ENCODE assay signal across 9 cellular contexts in the genomic region with DNA sequence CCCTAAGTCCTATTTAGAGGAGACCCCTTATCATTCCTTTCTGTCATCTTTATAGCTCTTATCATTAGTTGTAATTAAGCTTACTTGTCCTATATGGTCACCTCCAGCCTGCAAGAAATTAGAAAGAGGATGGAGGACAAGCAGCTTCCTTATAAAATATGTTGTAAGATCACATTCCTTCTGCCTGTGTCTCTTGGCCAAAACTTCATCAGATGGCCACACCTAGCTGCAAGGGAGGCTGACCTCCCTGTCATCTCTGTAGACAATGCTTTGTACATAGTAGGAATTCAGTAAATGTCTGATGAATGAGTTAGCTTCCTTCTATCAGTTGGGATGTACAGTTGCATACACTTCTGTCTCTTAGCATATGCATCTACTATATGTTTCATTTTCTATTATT.
A peak's percentile ranks its signal among the peaks of the same experiment; 100 is the strongest.
DNase-seq lines count a peak whose midpoint lies in the region; TF ChIP-seq lines count a peak whose summit lies in the region.
"Had no signal": no experiment of that assay in that cellular context is flagged by ENCODE, and none has a peak within 500 bp of the region (broad histone marks: within the 10 kb centered on the region; RNA-seq: fewer than 3 reads in every experiment).

No MANE protein-coding gene starts in this region.

- H3K27ac ChIP-seq in duodenal mucosa (ENCODE audit: low read depth, low read length), result no peak overlapping the region
- H3K27ac ChIP-seq: colonic mucosa had no signal

- H3K27me3 Mint-ChIP-seq in nephron (ENCODE audit: low read depth), result no peaks in the 10 kb centered on the region

- no peaks in the 10 kb centered on the region for H3K27me3 ChIP-seq in duodenal mucosa (ENCODE audit: control insufficient read depth in 1 of 2, insufficient read depth in 2 of 2, low read length in 2 of 2)
- H3K27me3 ChIP-seq: colonic mucosa had no signal

- H3K36me3 Mint-ChIP-seq in nephron (ENCODE audit: low read depth), result peaks cover 57% of the 10 kb centered on the region

- H3K9me3 Mint-ChIP-seq in nephron, result peaks cover 4% of the 10 kb centered on the region

- peaks cover 0 to 14% of the 10 kb centered on the region in 2 donors for H3K9me3 ChIP-seq in duodenal mucosa (ENCODE audit: control insufficient read depth in 1 of 2, low read length in 2 of 2)
- H3K9me3 ChIP-seq: colonic mucosa had no signal

- H3K27ac Mint-ChIP-seq in nephron, result peak overlapping the region; percentile 69 to 90 (median 85)

- H3K4me1 ChIP-seq in duodenal mucosa (ENCODE audit: control insufficient read depth in 1 of 2, insufficient read depth in 2 of 2, low read length in 2 of 2), result peaks cover 10 to 17% of the 10 kb centered on the region in 2 donors

- TF ChIP-seq CTCF in nephron (IDR thresholded peaks at IDR 0.05; ENCODE audit: unreplicated experiment in 3 of 3), result no peak
- no peak for TF ChIP-seq CTCF in GM20000 (IDR thresholded peaks at IDR 0.05; ENCODE audit: extremely low read depth, missing control alignments)

- H3K4me1 Mint-ChIP-seq in nephron, result peaks cover 22% of the 10 kb centered on the region

- peak overlapping the region; percentile 14 to 91 for H3K4me3 ChIP-seq in duodenal mucosa (ENCODE audit: low read depth in 1 of 2, low read length in 2 of 2)

- DNase-seq in EH (ENCODE audit: low read depth) (peak; percentile 36), NCI-H226 (peak; percentile 22), HUDEP-2 (lab: John Stamatoyannopoulos, UW; ENCODE audit: unreplicated experiment in 76 of 76) (no peak), GM20000 (ENCODE audit: low spot score) (no peak), Kasumi-1 (lab: John Stamatoyannopoulos, UW) (no peak)
- DNase-seq: colonic mucosa, right cardiac atrium had no signal

- peaks cover 33 to 51% of the 10 kb centered on the region in 2 donors for H3K36me3 ChIP-seq in duodenal mucosa (ENCODE audit: control insufficient read depth in 1 of 2, insufficient read depth in 2 of 2, low read length in 2 of 2)

- H3K4me3 Mint-ChIP-seq in nephron, result peak overlapping the region; percentile 89 to 94 (median 93)

- H3K9ac ChIP-seq in duodenal mucosa (ENCODE audit: low read depth in 1 of 2, low read length in 2 of 2), result no peak overlapping the region

Comparison
In these comparisons a context has a peak if more than half of its experiments do, and no peak if none do; other contexts are left out.
1. DNase-seq: peak in EH (single experiment) and NCI-H226 (single experiment); none in HUDEP-2 (0 of 76), GM20000 (single experiment) and Kasumi-1 (0 of 2).